25 cellular contexts compared by ENCODE assay signal in genomic region chr19:46491975-46492682, GRCh38. TPM values are rescaled to one million over a fixed set of nuclear protein-coding genes. Genes with fewer than 3 reads are reported as not detected.
A peak's percentile ranks its signal among the peaks of the same experiment; 100 is the strongest.
DNase-seq lines count a peak whose midpoint lies in the region; ATAC-seq and TF ChIP-seq lines count a peak whose summit lies in the region.
"Had no signal": no experiment of that assay in that cellular context is flagged by ENCODE, and none has a peak within 500 bp of the region (broad histone marks: within the 10 kb centered on the region; RNA-seq: fewer than 3 reads in every experiment).

No MANE protein-coding gene starts in this region.

- no peak overlapping the region for H3K4me2 ChIP-seq in mammary epithelial cell (ENCODE audit: insufficient read depth, low read depth, low read length)
- no peak overlapping the region for H3K4me2 ChIP-seq in PC-3 (ENCODE audit: low read length)
- H3K4me2 ChIP-seq: KMS-11 had no signal

- no peak for DNase-seq in breast epithelium (ENCODE audit: low spot score in 2 of 2)
- DNase-seq in mammary epithelial cell, result no peak
- no peak for DNase-seq in activated CD4-positive, alpha-beta memory T cell treated with anti-CD3 and anti-CD28 coated beads for 36 hours
- DNase-seq in GM19238 (ENCODE audit: insufficient read length, low spot score), result no peak
- DNase-seq in PC-3, result no peak
- DNase-seq in Ammon's horn (ENCODE audit: low spot score), result no peak
- DNase-seq in CD8-positive, alpha-beta memory T cell, result no peak
- DNase-seq: activated CD4-positive, alpha-beta T cell treated with anti-CD3 and anti-CD28 coated beads, Interleukin-2, amount 50 U/mL, for 1 hour; activated CD8-positive, alpha-beta memory T cell treated with anti-CD3 and anti-CD28 coated beads, Interleukin-2, amount 50 U/mL, for 4 hours; activated effector memory CD4-positive, alpha-beta T cell treated with Interleukin-2 at 50 U/mL for 16 hours; dermis blood vessel endothelial cell; DMS53; glutamatergic neuron; MV-4-11; naive B cell; NCI-H1694; NCI-H2171 treated with DMSO at 0.1 percent for 48 hours; posterior cingulate gyrus; stimulated activated CD8-positive, alpha-beta memory T cell treated with anti-CD3 and anti-CD28 coated beads, Interleukin-4, amount 100 ng/mL, for 48 hours; upper lobe of right lung had no signal

- peak overlapping the region; percentile 26 for H3K4me3 Mint-ChIP-seq in activated CD4-positive, alpha-beta memory T cell treated with anti-CD3 and anti-CD28 coated beads for 36 hours
- H3K4me3 Mint-ChIP-seq in nephron, result peak overlapping the region; percentile 40 to 72 (median 48)
- H3K4me3 Mint-ChIP-seq in CD8-positive, alpha-beta memory T cell, result peak overlapping the region in 3 of 7 donors; percentile 10 to 55 (median 28)

- 97% methylated on average over 17 of the region's 18 CpGs for WGBS in mammary epithelial cell (ENCODE audit: low coverage, missing lambda C conversion rate)

- no peak overlapping the region for H2AFZ ChIP-seq in mammary epithelial cell (ENCODE audit: low read depth, low read length)
- no peak overlapping the region for H2AFZ ChIP-seq in PC-3 (ENCODE audit: low read length)

- dilution Hi-C loops in mammary epithelial cell (cut with HindIII; ENCODE audit: low sequenced_read_pairs), result no loop called here

- intact Hi-C loops in breast epithelium (cut with DNase I; ENCODE audit: low total_unique reads) (loop anchor here (5.0 kb wide), 1 partner anchor 445 kb away; no protein-coding TSS in a partner anchor), mammary epithelial cell (cut with micrococcal nuclease) (no loop called here), PC-3 (cut with micrococcal nuclease) (no loop called here)
- intact Hi-C loops in activated CD4-positive, alpha-beta memory T cell treated with anti-CD3 and anti-CD28 coated beads for 36 hours (cut with micrococcal nuclease), result no loop called here

- TF ChIP-seq CTCF in breast epithelium (IDR thresholded peaks at IDR 0.05) (no peak), mammary epithelial cell (conservative IDR thresholded peaks at IDR 0.05 in 1 of 2, IDR thresholded peaks at IDR 0.05 in 1 of 2; ENCODE audit: extremely low read depth in 1 of 2, insufficient read depth in 1 of 2, low read depth in 1 of 2, low read length in 2 of 2) (no peak), nephron (IDR thresholded peaks at IDR 0.05; ENCODE audit: unreplicated experiment in 3 of 3) (no peak), PC-3 (conservative IDR thresholded peaks at IDR 0.05; ENCODE audit: low read depth, low read length) (no peak)

- no peaks in the 10 kb centered on the region for H3K9me3 Mint-ChIP-seq in activated CD4-positive, alpha-beta memory T cell treated with anti-CD3 and anti-CD28 coated beads for 36 hours
- no peaks in the 10 kb centered on the region for H3K9me3 Mint-ChIP-seq in nephron
- H3K9me3 Mint-ChIP-seq in CD8-positive, alpha-beta memory T cell, result no peaks in the 10 kb centered on the region

- no peaks in the 10 kb centered on the region for H3K9me3 ChIP-seq in breast epithelium
- H3K9me3 ChIP-seq in mammary epithelial cell (replicated peaks; ENCODE audit: insufficient read depth, low read length), result no peaks in the 10 kb centered on the region
- H3K9me3 ChIP-seq in PC-3 (ENCODE audit: low read length), result no peaks in the 10 kb centered on the region
- H3K9me3 ChIP-seq in CD8-positive, alpha-beta memory T cell (ENCODE audit: low read length), result no peaks in the 10 kb centered on the region
- H3K9me3 ChIP-seq: upper lobe of right lung had no signal

- no peaks in the 10 kb centered on the region for H3K36me3 ChIP-seq in breast epithelium
- no peaks in the 10 kb centered on the region for H3K36me3 ChIP-seq in mammary epithelial cell (ENCODE audit: insufficient read depth, low read length)
- no peaks in the 10 kb centered on the region for H3K36me3 ChIP-seq in PC-3 (ENCODE audit: low read depth, low read length)
- H3K36me3 ChIP-seq in CD8-positive, alpha-beta memory T cell (ENCODE audit: insufficient read depth, low read length), result no peaks in the 10 kb centered on the region
- H3K36me3 ChIP-seq: upper lobe of right lung had no signal

- no peaks in the 10 kb centered on the region for H4K20me1 ChIP-seq in mammary epithelial cell (ENCODE audit: insufficient read depth, low read length)
- H4K20me1 ChIP-seq in PC-3 (ENCODE audit: low read length), result no peaks in the 10 kb centered on the region

- peaks cover 17% of the 10 kb centered on the region for H3K4me1 Mint-ChIP-seq in activated CD4-positive, alpha-beta memory T cell treated with anti-CD3 and anti-CD28 coated beads for 36 hours (ENCODE audit: low read depth)
- H3K4me1 Mint-ChIP-seq in nephron, result peaks cover 34% of the 10 kb centered on the region
- peaks cover 11 to 42% (median 11%) of the 10 kb centered on the region in 3 donors for H3K4me1 Mint-ChIP-seq in CD8-positive, alpha-beta memory T cell

- H3K9ac ChIP-seq in mammary epithelial cell (ENCODE audit: insufficient read depth, low read length) (no peak overlapping the region), PC-3 (ENCODE audit: low read length) (no peak overlapping the region)
- H3K9ac ChIP-seq: KMS-11 had no signal

- in situ Hi-C loops in mammary epithelial cell (cut with MboI; ENCODE audit: low sequenced_read_pairs in 2 of 2), result no loop called here

- H3K27ac ChIP-seq in breast epithelium (peak overlapping the region; percentile 83 to 91), mammary epithelial cell (ENCODE audit: insufficient read depth, low read depth, low read length) (no peak overlapping the region), PC-3 (ENCODE audit: low read length) (no peak overlapping the region)
- no peak overlapping the region for H3K27ac ChIP-seq in CD8-positive, alpha-beta memory T cell (ENCODE audit: low read depth, low read length)
- H3K27ac ChIP-seq: KMS-11 had no signal

- H3K4me3 ChIP-seq in breast epithelium, result peak overlapping the region in 1 of 3 donors; percentile 79
- no peak overlapping the region for H3K4me3 ChIP-seq in mammary epithelial cell (replicated peaks in 1 of 3; ENCODE audit: insufficient read depth in 1 of 3, low read depth in 2 of 3, low read length in 3 of 3)
- H3K4me3 ChIP-seq in PC-3 (ENCODE audit: low read length), result no peak overlapping the region
- no peak overlapping the region for H3K4me3 ChIP-seq in CD8-positive, alpha-beta memory T cell (ENCODE audit: low read length)

- no peak for TF ChIP-seq POLR2A in breast epithelium (IDR thresholded peaks at IDR 0.05)

- CTCF ChIA-PET in mammary epithelial cell (lab: Charles Lee; ENCODE audit: low non-redundant PET), result no interaction called here
- CTCF ChIA-PET in activated CD4-positive, alpha-beta memory T cell treated with anti-CD3 and anti-CD28 coated beads for 36 hours (lab: Charles Lee), result interaction anchor here (0.9 to 3.9 kb wide), 4 partner anchors 48 to 96 kb away, joined by 3 to 22 read pairs (median 6); no protein-coding TSS in a partner anchor
- CTCF ChIA-PET in PC-3 (lab: Charles Lee), result no interaction called here
- CTCF ChIA-PET in CD8-positive, alpha-beta memory T cell (lab: Charles Lee), result interaction anchor here (0.5 kb wide), 1 partner anchor 440 kb away, joined by 3 read pairs; no protein-coding TSS in a partner anchor

- peaks cover 5 to 10% of the 10 kb centered on the region in 2 donors for H3K4me1 ChIP-seq in breast epithelium
- H3K4me1 ChIP-seq in mammary epithelial cell (ENCODE audit: insufficient read depth, low read length), result peaks cover 25% of the 10 kb centered on the region
- no peaks in the 10 kb centered on the region; the same call in 1 of the 2 replicates for H3K4me1 ChIP-seq in PC-3 (ENCODE audit: insufficient read depth, low read length)
- H3K4me1 ChIP-seq in CD8-positive, alpha-beta memory T cell (ENCODE audit: insufficient read depth, low read length), result peaks cover 12% of the 10 kb centered on the region

- no peaks in the 10 kb centered on the region for H3K79me2 ChIP-seq in mammary epithelial cell (ENCODE audit: insufficient read depth, low read length)
- H3K79me2 ChIP-seq in PC-3 (ENCODE audit: low read length), result no peaks in the 10 kb centered on the region

- no TSS peak for BruUV-seq in mammary epithelial cell (replicated peaks; lab: Mats Ljungman, UMichigan)
- no TSS peak for BruUV-seq in PC-3 (replicated peaks; lab: Mats Ljungman, UMichigan)

- no peak overlapping the region for H3K27ac Mint-ChIP-seq in activated CD4-positive, alpha-beta memory T cell treated with anti-CD3 and anti-CD28 coated beads for 36 hours
- H3K27ac Mint-ChIP-seq in nephron, result peak overlapping the region in 1 of 3 experiments; percentile 45
- H3K27ac Mint-ChIP-seq in CD8-positive, alpha-beta memory T cell, result peak overlapping the region in 1 of 8 donors; percentile 8

- no peaks in the 10 kb centered on the region for H3K9me2 ChIP-seq in PC-3 (replicated peaks; ENCODE audit: low read length)

- POLR2A ChIA-PET in activated CD4-positive, alpha-beta memory T cell treated with anti-CD3 and anti-CD28 coated beads for 36 hours (lab: Charles Lee), result no interaction called here
- POLR2A ChIA-PET in PC-3 (lab: Charles Lee; ENCODE audit: unreplicated experiment), result no interaction called here
- POLR2A ChIA-PET in CD8-positive, alpha-beta memory T cell (lab: Charles Lee), result no interaction called here

- ATAC-seq in PC-3, result no peak
- ATAC-seq: Right ventricle myocardium inferior had no signal

- peaks cover 0 to 3% of the 10 kb centered on the region in 2 donors for H3K27me3 ChIP-seq in breast epithelium
- H3K27me3 ChIP-seq in mammary epithelial cell (ENCODE audit: insufficient read depth, low read length), result no peaks in the 10 kb centered on the region
- no peaks in the 10 kb centered on the region for H3K27me3 ChIP-seq in PC-3 (ENCODE audit: low read length)
- peaks cover 53% of the 10 kb centered on the region for H3K27me3 ChIP-seq in CD8-positive, alpha-beta memory T cell (ENCODE audit: insufficient read depth, low read length, poor library complexity, severe bottlenecking)

- no peaks in the 10 kb centered on the region for H3F3A ChIP-seq in PC-3 (ENCODE audit: low read length, unreplicated experiment)

- H3K27me3 Mint-ChIP-seq in activated CD4-positive, alpha-beta memory T cell treated with anti-CD3 and anti-CD28 coated beads for 36 hours, result peaks cover 61% of the 10 kb centered on the region
- peaks cover 42% of the 10 kb centered on the region for H3K27me3 Mint-ChIP-seq in nephron (ENCODE audit: low read depth)
- H3K27me3 Mint-ChIP-seq in CD8-positive, alpha-beta memory T cell, result peaks cover 54 to 61% of the 10 kb centered on the region in 2 donors

- no peaks in the 10 kb centered on the region for H3K36me3 Mint-ChIP-seq in activated CD4-positive, alpha-beta memory T cell treated with anti-CD3 and anti-CD28 coated beads for 36 hours
- H3K36me3 Mint-ChIP-seq in nephron (ENCODE audit: low read depth), result no peaks in the 10 kb centered on the region
- H3K36me3 Mint-ChIP-seq in CD8-positive, alpha-beta memory T cell, result no peaks in the 10 kb centered on the region
- H3K36me3 Mint-ChIP-seq: memory B cell had no signal

RNA-seq across cellular contexts. Expression of gene PNMA8B, which starts 3.5 kb away (rescaled TPM):
- total RNA-seq in breast epithelium, result 1 to 10 TPM; 1.6 to 4.2 (median 2.2) TPM
- total RNA-seq in mammary epithelial cell, result under 1 TPM; 0.12 to 0.67 TPM
- polyA plus RNA-seq in mammary epithelial cell, result 0.01 TPM
- polyA minus RNA-seq in mammary epithelial cell, result 1.3 TPM
- total RNA-seq in activated CD4-positive, alpha-beta memory T cell treated with anti-CD3 and anti-CD28 coated beads for 36 hours, result under 1 TPM; 0.05 to 0.07 TPM
- total RNA-seq in PC-3 (2014; rRNA removed), result not detected in 2 replicates
- under 1 TPM in 1 of 2 experiments, not detected in 1; 0.04 TPM for total RNA-seq in CD8-positive, alpha-beta memory T cell
- polyA plus RNA-seq in CD8-positive, alpha-beta memory T cell, result not detected
- polyA plus RNA-seq: endothelial cell of umbilical vein had no signal

RNA-seq across cellular contexts. Expression of gene PNMA8A, which starts 20.8 kb away (rescaled TPM):
- total RNA-seq in breast epithelium, result 1 to 10 TPM in 2 of 3 donors, under 1 TPM in 1; 0.80 to 8.8 (median 2.3) TPM
- 10 to 100 TPM in 1 of 2 donors, under 1 TPM in 1; 0.24 to 39.3 TPM for total RNA-seq in mammary epithelial cell
- 0.26 TPM for polyA plus RNA-seq in mammary epithelial cell
- not detected for polyA minus RNA-seq in mammary epithelial cell
- total RNA-seq in activated CD4-positive, alpha-beta memory T cell treated with anti-CD3 and anti-CD28 coated beads for 36 hours, result under 1 TPM; 0.17 to 0.44 TPM
- total RNA-seq in PC-3 (2014; rRNA removed), result not detected in 2 replicates
- under 1 TPM; 0.49 to 0.61 TPM for total RNA-seq in CD8-positive, alpha-beta memory T cell
- polyA plus RNA-seq in CD8-positive, alpha-beta memory T cell, result not detected

Comparison
In these comparisons a context has a peak if more than half of its experiments do, and no peak if none do; other contexts are left out.
1. H3K27ac ChIP-seq: peak in breast epithelium (2 of 2); none in mammary epithelial cell (single experiment), PC-3 (single experiment) and CD8-positive, alpha-beta memory T cell (single experiment).
2. CTCF ChIA-PET loops: an anchor here in activated CD4-positive, alpha-beta memory T cell treated with anti-CD3 and anti-CD28 coated beads for 36 hours (0.9 to 3.9 kb wide) and CD8-positive, alpha-beta memory T cell (0.5 kb wide); none called in mammary epithelial cell and PC-3.